8 cellular contexts compared by ENCODE assay signal in the genomic region with DNA sequence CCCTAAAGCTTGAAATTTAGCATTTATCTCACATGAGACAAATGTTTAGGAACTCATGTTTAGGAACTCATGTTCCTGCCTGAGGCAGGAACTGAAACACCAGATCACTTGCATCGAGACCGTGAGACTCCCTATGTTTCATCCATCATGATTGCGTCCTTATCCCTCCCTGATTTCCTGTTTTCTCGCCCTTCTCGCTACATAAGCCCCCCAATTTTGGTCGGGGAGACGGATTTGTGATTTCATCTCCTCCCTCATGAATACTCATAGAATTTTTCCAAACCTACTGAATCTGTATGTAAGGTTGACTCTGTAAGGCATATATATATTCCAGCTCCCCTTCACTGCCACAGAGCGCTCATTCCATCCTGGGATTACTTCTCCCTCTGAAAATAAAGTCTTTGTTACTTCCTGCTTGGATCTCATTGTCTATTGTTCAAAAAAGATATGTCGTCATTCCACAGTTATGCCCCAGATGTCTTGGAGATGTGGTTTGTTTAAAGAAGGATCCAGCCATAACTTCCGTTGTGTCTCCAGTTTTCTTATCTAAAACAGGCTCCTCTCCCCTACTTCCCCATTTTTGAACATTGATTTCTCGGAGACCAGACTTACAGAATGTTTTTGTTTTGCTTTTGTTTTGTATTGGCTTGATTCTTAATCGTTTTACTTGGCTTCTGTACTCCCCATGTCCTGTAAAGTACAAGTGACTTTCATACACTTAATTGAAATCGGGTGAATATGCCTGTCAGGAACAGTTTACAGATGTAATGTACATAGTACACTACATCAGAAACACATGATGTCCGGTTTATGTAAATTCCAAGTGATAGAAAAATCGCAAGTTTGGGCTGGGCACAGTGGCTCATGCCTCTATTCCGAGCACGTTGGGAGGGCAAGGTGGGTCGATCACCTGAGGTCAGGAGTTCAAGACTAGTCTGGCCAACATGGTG.
A peak's percentile ranks its signal among the peaks of the same experiment; 100 is the strongest.
DNase-seq lines count a peak whose midpoint lies in the region; ATAC-seq and TF ChIP-seq lines count a peak whose summit lies in the region.

No MANE protein-coding gene starts in this region.

- H3K4me3 ChIP-seq in Panc1 (ENCODE audit: low read depth in 2 of 2, low read length in 2 of 2) (peak overlapping the region; percentile 65 to 83), mucosa of stomach (ENCODE audit: low read length) (peak overlapping the region; percentile 88)

- H3K4me1 ChIP-seq in Panc1 (ENCODE audit: control insufficient read depth, insufficient read depth, low read length) (peaks cover 22% of the 10 kb centered on the region), mucosa of stomach (ENCODE audit: control insufficient read depth, insufficient read depth, low read length) (peaks cover 5% of the 10 kb centered on the region)

- ATAC-seq in HG03064 (IDR thresholded peaks at IDR 0.05; ENCODE audit: low read depth, unreplicated experiment) (peak; percentile 9), Panc1 (no peak), GM19397 (IDR thresholded peaks at IDR 0.05; ENCODE audit: unreplicated experiment) (no peak), HG02588 (IDR thresholded peaks at IDR 0.05; ENCODE audit: unreplicated experiment) (no peak), HG02763 (IDR thresholded peaks at IDR 0.05; ENCODE audit: unreplicated experiment) (no peak)

- POLR2A ChIA-PET in Panc1 (lab: Charles Lee), result interaction anchor here (0.6 to 4.8 kb wide), 6 partner anchors 10 to 941 kb away, joined by 3 to 46 read pairs (median 4); a partner anchor contains a TSS

- no TSS peak for BruUV-seq in Panc1 (replicated peaks; lab: Mats Ljungman, UMichigan)

- H3K9ac ChIP-seq in mucosa of stomach (ENCODE audit: low read length), result peak overlapping the region; percentile 96

- intact Hi-C loops in Panc1 (cut with micrococcal nuclease; ENCODE audit: unreplicated experiment), result no loop called here

- peak; percentile 92 for DNase-seq in COLO829 (ENCODE audit: low spot score)
- no peak for DNase-seq in Panc1 (ENCODE audit: low read depth, low spot score)
- DNase-seq in epithelial cell of prostate (ENCODE audit: low read depth, low spot score), result no peak

- no peak for TF ChIP-seq CTCF in Panc1 (IDR thresholded peaks at IDR 0.05)

- CTCF ChIA-PET in Panc1 (lab: Charles Lee), result no interaction called here

- H3K27me3 ChIP-seq in Panc1 (ENCODE audit: control insufficient read depth, insufficient read depth, low read length), result no peaks in the 10 kb centered on the region
- peaks cover 9% of the 10 kb centered on the region for H3K27me3 ChIP-seq in mucosa of stomach (ENCODE audit: control insufficient read depth, insufficient read depth, low read length)

- in situ Hi-C loops in Panc1 (cut with HindIII; ENCODE audit: low pct_unique_long_range_greater_than_20kb, low sequenced_read_pairs), result no loop called here

- no peaks in the 10 kb centered on the region for H3K9me3 ChIP-seq in Panc1 (ENCODE audit: control insufficient read depth, insufficient read depth, low read depth, low read length)
- no peaks in the 10 kb centered on the region for H3K9me3 ChIP-seq in mucosa of stomach (ENCODE audit: control insufficient read depth, low read length)

- H3K36me3 ChIP-seq in Panc1 (ENCODE audit: control insufficient read depth, insufficient read depth, low read length) (no peaks in the 10 kb centered on the region), mucosa of stomach (ENCODE audit: control insufficient read depth, insufficient read depth, low read length) (no peaks in the 10 kb centered on the region)

- H3K27ac ChIP-seq in Panc1 (ENCODE audit: low read length), result peak overlapping the region; percentile 93
- peak overlapping the region; percentile 96 for H3K27ac ChIP-seq in epithelial cell of prostate
